Comparison of ENCODE assay signal across 8 cellular contexts in the genomic region with DNA sequence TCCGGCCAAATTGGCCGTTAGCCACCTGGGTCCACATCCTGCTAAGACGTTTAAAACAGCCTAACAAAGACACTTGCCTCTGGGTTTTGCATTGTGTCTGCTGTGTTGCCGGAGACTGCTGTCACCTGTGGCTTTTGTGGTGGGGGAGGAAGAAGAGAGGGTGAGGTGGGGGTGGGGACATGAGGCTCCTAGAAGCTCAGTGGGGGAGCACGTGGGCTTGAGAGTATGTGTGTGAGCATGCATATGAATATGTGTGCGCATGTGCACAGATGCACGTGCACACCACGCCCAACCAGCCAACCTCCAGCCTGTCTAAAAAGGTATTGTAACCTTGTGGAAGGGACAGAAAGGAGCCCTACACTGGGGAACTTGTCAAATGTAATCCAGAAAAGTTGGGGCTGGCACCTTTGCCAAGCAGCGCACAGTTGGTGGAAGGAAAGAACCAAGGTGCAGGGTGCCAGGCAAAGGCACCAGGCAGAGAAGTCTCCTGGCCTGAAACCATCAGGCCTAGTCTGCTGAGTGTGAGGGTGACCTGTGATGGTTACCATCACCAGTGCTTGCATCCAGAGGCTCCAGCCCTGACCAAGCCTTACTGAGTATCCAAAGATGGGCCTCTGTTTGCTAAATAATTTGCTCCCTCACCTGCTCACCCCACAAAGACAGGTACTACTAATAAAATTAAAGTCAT. TPM values are rescaled to one million over a fixed set of nuclear protein-coding genes. Genes with fewer than 3 reads are reported as not detected.
DNase-seq lines count a peak whose midpoint lies in the region; ATAC-seq lines count a peak whose summit lies in the region.

No MANE protein-coding gene starts in this region.

- H3K4me3 Mint-ChIP-seq in immature natural killer cell = peak overlapping the region; percentile 58 to 83 (median 67)

- ATAC-seq in GM18520 (IDR thresholded peaks at IDR 0.05; ENCODE audit: unreplicated experiment) (peak; percentile 29), HG03039 (IDR thresholded peaks at IDR 0.05; ENCODE audit: unreplicated experiment) (peak; percentile 50)
- ATAC-seq in activated CD4-positive, CD25-positive, alpha-beta regulatory T cell treated with anti-CD3 and anti-CD28 coated beads, Interleukin-2, amount 50 U/mL, for 24 hours = peak; percentile 86

- no peaks in the 10 kb centered on the region for H3K36me3 Mint-ChIP-seq in immature natural killer cell

- no peaks in the 10 kb centered on the region for H3K9me3 Mint-ChIP-seq in immature natural killer cell

- H3K27me3 Mint-ChIP-seq in immature natural killer cell (ENCODE audit: low read depth in 3 of 3) = peaks cover 4 to 16% (median 10%) of the 10 kb centered on the region in 3 donors

- H3K27ac ChIP-seq in caudate nucleus (ENCODE audit: low read depth, low read length) = no peak overlapping the region

- H3K4me1 Mint-ChIP-seq in immature natural killer cell = peaks cover 72 to 83% of the 10 kb centered on the region in 2 donors

- peak overlapping the region; percentile 76 to 96 (median 92) for H3K27ac Mint-ChIP-seq in immature natural killer cell

- DNase-seq in immature natural killer cell = peak; percentile 70 to 82 (median 74)
- no peak for DNase-seq in HT-29 (ENCODE audit: low spot score)
- no peak for DNase-seq in NCI-H524 (lab: John Stamatoyannopoulos, UW)
- DNase-seq in caudate nucleus (lab: John Stamatoyannopoulos, UW) = no peak
- DNase-seq in HPDE6-E6E7 (ENCODE audit: extremely low spot score) = no peak

RNA-seq across cellular contexts. Expression of gene SASH3, which starts 10.1 kb away (rescaled TPM):
- polyA plus RNA-seq in immature natural killer cell = 100 to 1,000 TPM; 254 to 569 (median 270) TPM
- total RNA-seq in HT-29 (2014; rRNA removed; shearing (Covaris generic)) = not detected in 2 replicates

RNA-seq across cellular contexts. Expression of gene XPNPEP2, which starts 30.8 kb away (rescaled TPM):
- 1 to 10 TPM in 2 of 3 donors, under 1 TPM in 1; 0.60 to 2.9 (median 2.7) TPM for polyA plus RNA-seq in immature natural killer cell
- total RNA-seq in HT-29 (2014; rRNA removed; shearing (Covaris generic)) = not detected in 2 replicates

Comparison
In these comparisons a context has a peak if more than half of its experiments do, and no peak if none do; other contexts are left out.
1. ATAC-seq: peak in every context shown above with its lines; median percentile 86 in activated CD4-positive, CD25-positive, alpha-beta regulatory T cell treated with anti-CD3 and anti-CD28 coated beads, Interleukin-2, amount 50 U/mL, for 24 hours; 50 in HG03039; 29 in GM18520.
2. DNase-seq: peak in immature natural killer cell (3 of 3); none in HT-29 (single experiment), NCI-H524 (0 of 2), caudate nucleus (0 of 61) and HPDE6-E6E7 (single experiment).